24 cellular contexts compared by ENCODE assay signal in the genomic region with DNA sequence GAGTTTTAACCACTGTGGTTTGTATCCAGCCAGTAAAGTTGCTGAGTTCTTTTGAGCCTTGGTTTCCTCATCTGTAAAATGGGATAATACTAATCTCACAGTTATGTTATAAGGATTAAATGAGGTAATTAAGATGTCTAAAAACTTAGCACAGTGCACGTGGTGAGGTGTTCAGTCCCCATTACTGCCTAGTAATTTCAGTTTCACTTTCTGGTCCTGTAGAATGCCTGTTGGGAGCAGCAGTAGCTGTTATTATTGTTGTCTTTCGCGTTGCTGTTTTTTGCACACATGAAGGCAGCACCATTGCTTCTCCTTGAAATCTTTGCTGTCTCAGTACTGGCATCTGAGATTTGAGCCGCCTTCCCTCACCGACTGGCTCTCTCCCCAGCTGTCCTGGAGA.
"Had no signal": no experiment of that assay in that cellular context is flagged by ENCODE, and none has a peak within 500 bp of the region (broad histone marks: within the 10 kb centered on the region; RNA-seq: fewer than 3 reads in every experiment).

No MANE protein-coding gene starts in this region.

- H3K4me3 ChIP-seq: cardiac muscle cell had no signal

- H3K36me3 ChIP-seq: brain microvascular endothelial cell, cardiac muscle cell had no signal

- H3K27ac ChIP-seq: brain microvascular endothelial cell, cardiac muscle cell had no signal

- DNase-seq: activated CD4-positive, alpha-beta T cell treated with anti-CD3 and anti-CD28 coated beads for 48 hours; activated CD4-positive, alpha-beta T cell treated with anti-CD3 and anti-CD28 coated beads, Interleukin-2, amount 50 U/mL, for 4 hours; activated CD4-positive, CD25-positive, alpha-beta regulatory T cell treated with anti-CD3 and anti-CD28 coated beads, Interleukin-2, amount 50 U/mL, for 72 hours; activated CD8-positive, alpha-beta memory T cell treated with anti-CD3 and anti-CD28 coated beads, Interleukin-2, amount 50 U/mL, for 48 hours; activated CD8-positive, alpha-beta T cell treated with anti-CD3 and anti-CD28 coated beads, Interleukin-2, amount 10 ng/mL, durations not matched to agents 7 days and 5 days; activated effector memory CD4-positive, alpha-beta T cell treated with anti-CD3 and anti-CD28 coated beads, Interleukin-2, amount 50 U/mL, for 16 hours; activated naive CD4-positive, alpha-beta T cell treated with Interleukin-2 at 50 U/mL for 16 hours; activated naive CD8-positive, alpha-beta T cell treated with anti-CD3 and anti-CD28 coated beads, Interleukin-2, amount 50 U/mL, for 24 hours; activated T-cell treated with anti-CD3 and anti-CD28 coated beads, Interleukin-2, amount 50 U/mL, for 24 hours; brain microvascular endothelial cell; NCI-H1048; NCI-H1930; NCI-H2171 treated with DMSO at 0.1 percent for 48 hours; NCI-H226; NCI-H526 treated with DMSO at 0.1 percent for 48 hours; NCI-H82; NK-92 treated with Interleukin-12 subunit alpha and Interleukin-12 subunit beta, amount 100 ng/mL, for 24 hours; PC-3; SHP77 treated with DMSO at 0.1 percent for 48 hours; T-helper 17 cell; T-helper 9 cell had no signal

- H3K27me3 ChIP-seq: brain microvascular endothelial cell, cardiac muscle cell had no signal

- ATAC-seq: activated CD8-positive, alpha-beta T cell treated with anti-CD3 and anti-CD28 coated beads, Interleukin-2, amount 10 ng/mL, durations not matched to agents 7 days and 5 days; activated naive CD4-positive, alpha-beta T cell treated with anti-CD3 and anti-CD28 coated beads, Interleukin-2, amount 50 U/mL, for 72 hours; activated naive CD8-positive, alpha-beta T cell treated with anti-CD3 and anti-CD28 coated beads, Interleukin-2, amount 50 U/mL, for 24 hours; PC-3; T-helper 17 cell; WTC11 had no signal
